ENCODE assay signal across 8 cellular contexts in the genomic region with DNA sequence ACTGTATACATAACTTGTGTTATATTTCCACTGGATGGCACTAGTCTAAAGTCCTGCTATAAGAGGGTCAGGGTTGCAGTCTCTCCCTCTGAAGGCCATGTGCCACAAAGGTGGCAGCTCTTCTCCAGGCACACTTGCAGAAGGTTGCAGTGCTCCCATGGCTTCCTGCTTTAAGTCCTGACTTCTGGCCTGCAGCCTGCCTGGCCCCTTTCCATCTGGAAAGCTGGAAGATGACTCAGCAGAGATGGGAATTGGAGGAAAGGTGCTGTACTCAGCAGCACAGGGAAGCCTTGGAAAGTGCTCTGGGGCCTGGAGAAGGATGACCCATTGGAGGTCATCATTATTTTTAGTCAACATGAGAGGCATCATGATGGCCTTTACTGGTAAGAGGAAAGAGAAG. TPM values are rescaled to one million over a fixed set of nuclear protein-coding genes. Genes with fewer than 3 reads are reported as not detected.
DNase-seq lines count a peak whose midpoint lies in the region; FAIRE-seq and TF ChIP-seq lines count a peak whose summit lies in the region.

No MANE protein-coding gene starts in this region.

- FAIRE-seq in RCC 7860 (lab: Jason Lieb, UNC) (peak; percentile 88), HTR-8/SVneo (lab: Jason Lieb, UNC) (no peak)

- no peak overlapping the region for H3K4me3 ChIP-seq in fibroblast of villous mesenchyme (ENCODE audit: low read depth, low read length)

- peak; percentile 70 for DNase-seq in DMS 273 (lab: John Stamatoyannopoulos, UW; ENCODE audit: unreplicated experiment)
- DNase-seq in RCC 7860 (ENCODE audit: low spot score): peak; percentile 70
- DNase-seq in fibroblast of villous mesenchyme (ENCODE audit: low read depth): peak; percentile 84
- DNase-seq in pons (ENCODE audit: low spot score): peak; percentile 24
- DNase-seq in NOMO-1 treated with dmso at 0.1 percent for 144 hours (lab: John Stamatoyannopoulos, UW; ENCODE audit: unreplicated experiment): no peak
- no peak for DNase-seq in HTR-8/SVneo (ENCODE audit: insufficient read length, low spot score)
- no peak for DNase-seq in GDM1 (lab: John Stamatoyannopoulos, UW)
- DNase-seq in MV-4-11 (lab: John Stamatoyannopoulos, UW): no peak

- TF ChIP-seq CTCF in fibroblast of villous mesenchyme (IDR thresholded peaks at IDR 0.05; ENCODE audit: insufficient read depth, low read depth, low read length): no peak

RNA-seq across cellular contexts. Expression of gene MRPL3, which starts 40.9 kb away (rescaled TPM):
- 98.9 and 123 TPM in 2 replicates for total RNA-seq in fibroblast of villous mesenchyme

Comparison
In these comparisons a context has a peak if more than half of its experiments do, and no peak if none do; other contexts are left out.
1. DNase-seq: peak in DMS 273 (single experiment), RCC 7860 (single experiment), fibroblast of villous mesenchyme (single experiment) and pons (single experiment); none in NOMO-1 treated with dmso at 0.1 percent for 144 hours (single experiment), HTR-8/SVneo (single experiment), GDM1 (single experiment) and MV-4-11 (single experiment).